Comparison of ENCODE assay signal across 1 cellular context in the genomic region with DNA sequence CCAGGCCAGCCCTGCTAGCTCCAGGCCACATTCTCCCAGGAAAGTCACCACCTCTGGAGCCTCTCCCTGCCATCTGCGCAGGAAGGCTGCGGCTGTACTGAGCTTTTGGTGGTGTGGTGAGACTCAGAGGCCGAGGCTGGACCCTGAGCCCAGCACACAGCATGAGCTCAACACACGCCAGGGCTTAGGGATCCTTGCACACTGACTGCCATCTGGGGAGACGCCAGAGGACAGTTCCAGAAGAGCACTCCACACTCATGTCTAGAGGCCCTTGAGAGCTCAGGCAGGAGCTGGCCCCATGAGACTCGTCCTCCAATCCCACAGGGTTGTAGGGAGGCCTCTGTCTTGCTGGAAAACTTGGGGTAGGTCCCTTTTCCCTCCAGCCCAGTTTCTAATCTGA.
TF ChIP-seq lines count a peak whose summit lies in the region.

No MANE protein-coding gene starts in this region.

TF ChIP-seq in SK-N-SH, 30 proteins besides CTCF, POLR2A, EP300 and RAD21:
- TF ChIP-seq, protein P1, sequence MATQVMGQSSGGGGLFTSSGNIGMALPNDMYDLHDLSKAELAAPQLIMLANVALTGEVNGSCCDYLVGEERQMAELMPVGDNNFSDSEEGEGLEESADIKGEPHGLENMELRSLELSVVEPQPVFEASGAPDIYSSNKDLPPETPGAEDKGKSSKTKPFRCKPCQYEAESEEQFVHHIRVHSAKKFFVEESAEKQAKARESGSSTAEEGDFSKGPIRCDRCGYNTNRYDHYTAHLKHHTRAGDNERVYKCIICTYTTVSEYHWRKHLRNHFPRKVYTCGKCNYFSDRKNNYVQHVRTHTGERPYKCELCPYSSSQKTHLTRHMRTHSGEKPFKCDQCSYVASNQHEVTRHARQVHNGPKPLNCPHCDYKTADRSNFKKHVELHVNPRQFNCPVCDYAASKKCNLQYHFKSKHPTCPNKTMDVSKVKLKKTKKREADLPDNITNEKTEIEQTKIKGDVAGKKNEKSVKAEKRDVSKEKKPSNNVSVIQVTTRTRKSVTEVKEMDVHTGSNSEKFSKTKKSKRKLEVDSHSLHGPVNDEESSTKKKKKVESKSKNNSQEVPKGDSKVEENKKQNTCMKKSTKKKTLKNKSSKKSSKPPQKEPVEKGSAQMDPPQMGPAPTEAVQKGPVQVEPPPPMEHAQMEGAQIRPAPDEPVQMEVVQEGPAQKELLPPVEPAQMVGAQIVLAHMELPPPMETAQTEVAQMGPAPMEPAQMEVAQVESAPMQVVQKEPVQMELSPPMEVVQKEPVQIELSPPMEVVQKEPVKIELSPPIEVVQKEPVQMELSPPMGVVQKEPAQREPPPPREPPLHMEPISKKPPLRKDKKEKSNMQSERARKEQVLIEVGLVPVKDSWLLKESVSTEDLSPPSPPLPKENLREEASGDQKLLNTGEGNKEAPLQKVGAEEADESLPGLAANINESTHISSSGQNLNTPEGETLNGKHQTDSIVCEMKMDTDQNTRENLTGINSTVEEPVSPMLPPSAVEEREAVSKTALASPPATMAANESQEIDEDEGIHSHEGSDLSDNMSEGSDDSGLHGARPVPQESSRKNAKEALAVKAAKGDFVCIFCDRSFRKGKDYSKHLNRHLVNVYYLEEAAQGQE (IDR thresholded peaks at IDR 0.05; ENCODE audit: low read depth, low read length), result no peak
- TF ChIP-seq MXI1 (IDR thresholded peaks at IDR 0.05; ENCODE audit: low read depth, low read length), result no peak
- no peak for TF ChIP-seq TAF1 (IDR thresholded peaks at IDR 0.05; ENCODE audit: borderline replicate concordance, low read depth, low read length)
- TF ChIP-seq ELF1 (IDR thresholded peaks at IDR 0.05), result no peak
- TF ChIP-seq NRF1 (IDR thresholded peaks at IDR 0.05; ENCODE audit: low read depth, low read length), result no peak
- TF ChIP-seq MEF2A (IDR thresholded peaks at IDR 0.05; ENCODE audit: borderline replicate concordance, low read depth), result no peak
- TF ChIP-seq EZH2phosphoT487 (IDR thresholded peaks at IDR 0.05; ENCODE audit: borderline replicate concordance, low read depth), result no peak
- TF ChIP-seq, protein P2, sequence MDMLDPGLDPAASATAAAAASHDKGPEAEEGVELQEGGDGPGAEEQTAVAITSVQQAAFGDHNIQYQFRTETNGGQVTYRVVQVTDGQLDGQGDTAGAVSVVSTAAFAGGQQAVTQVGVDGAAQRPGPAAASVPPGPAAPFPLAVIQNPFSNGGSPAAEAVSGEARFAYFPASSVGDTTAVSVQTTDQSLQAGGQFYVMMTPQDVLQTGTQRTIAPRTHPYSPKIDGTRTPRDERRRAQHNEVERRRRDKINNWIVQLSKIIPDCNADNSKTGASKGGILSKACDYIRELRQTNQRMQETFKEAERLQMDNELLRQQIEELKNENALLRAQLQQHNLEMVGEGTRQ (IDR thresholded peaks at IDR 0.05; ENCODE audit: borderline replicate concordance, low read depth, low read length), result no peak
- TF ChIP-seq, protein P3, sequence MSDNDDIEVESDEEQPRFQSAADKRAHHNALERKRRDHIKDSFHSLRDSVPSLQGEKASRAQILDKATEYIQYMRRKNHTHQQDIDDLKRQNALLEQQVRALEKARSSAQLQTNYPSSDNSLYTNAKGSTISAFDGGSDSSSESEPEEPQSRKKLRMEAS (IDR thresholded peaks at IDR 0.05; ENCODE audit: low read depth), result no peak
- no peak for TF ChIP-seq YY1 (IDR thresholded peaks at IDR 0.05; ENCODE audit: low read depth)
